In genomic region chr14:105503918-105504692, GRCh38 we compare ENCODE assay signal across 1 cellular context.
TF ChIP-seq lines count a peak whose summit lies in the region.

No MANE protein-coding gene starts in this region.

TF ChIP-seq in HepG2, 621 proteins besides CTCF, POLR2A, EP300 and RAD21 (continued from another document and continues in another):
- TF ChIP-seq GMEB1 (CRISPR knock-in tag; IDR thresholded peaks at IDR 0.05; ENCODE audit: borderline replicate concordance) (no peak), ZNF547 (CRISPR knock-in tag; IDR thresholded peaks at IDR 0.05) (no peak), CENPX (CRISPR knock-in tag; IDR thresholded peaks at IDR 0.05) (no peak), ZBTB4 (CRISPR knock-in tag; IDR thresholded peaks at IDR 0.05; ENCODE audit: borderline replicate concordance) (no peak), GATA4 (IDR thresholded peaks at IDR 0.05; ENCODE audit: borderline replicate concordance, low read depth) (no peak), ZNF33A (CRISPR knock-in tag; IDR thresholded peaks at IDR 0.05; ENCODE audit: borderline replicate concordance) (no peak), ZNF577 (CRISPR knock-in tag; IDR thresholded peaks at IDR 0.05; ENCODE audit: borderline replicate concordance, low read depth) (no peak), ZNF761 (CRISPR knock-in tag; conservative IDR thresholded peaks at IDR 0.05) (no peak), DDIT3 (CRISPR knock-in tag; IDR thresholded peaks at IDR 0.05) (no peak), KLF9 (CRISPR knock-in tag; IDR thresholded peaks at IDR 0.05; ENCODE audit: low read depth) (no peak), ZNF331 (CRISPR knock-in tag; IDR thresholded peaks at IDR 0.05) (no peak), ZNF3 (CRISPR knock-in tag; IDR thresholded peaks at IDR 0.05) (no peak), TMF1 (CRISPR knock-in tag; IDR thresholded peaks at IDR 0.05; ENCODE audit: low read depth) (no peak), ZNF263 (CRISPR knock-in tag; IDR thresholded peaks at IDR 0.05) (peak; percentile 59; the same call in 1 of the 2 replicates), CENPBD1 (CRISPR knock-in tag; IDR thresholded peaks at IDR 0.05; ENCODE audit: borderline replicate concordance, low read depth) (no peak), ZMYM3 (CRISPR knock-in tag; IDR thresholded peaks at IDR 0.05) (peak; percentile 55; the same call in 1 of the 2 replicates), EHMT2 (IDR thresholded peaks at IDR 0.05; ENCODE audit: borderline replicate concordance, low read depth, low read length) (no peak), DMTF1 (CRISPR knock-in tag; IDR thresholded peaks at IDR 0.05) (no peak), ZNF446 (CRISPR knock-in tag; IDR thresholded peaks at IDR 0.05) (no peak), HIC2 (CRISPR knock-in tag; IDR thresholded peaks at IDR 0.05; ENCODE audit: low read depth) (no peak), ZNF749 (CRISPR knock-in tag; IDR thresholded peaks at IDR 0.05; ENCODE audit: borderline replicate concordance) (no peak), HIVEP1 (CRISPR knock-in tag; IDR thresholded peaks at IDR 0.05) (0 out of 2 replicates have a peak, but pooled peaks have one; percentile 27), WIZ (CRISPR knock-in tag; IDR thresholded peaks at IDR 0.05) (no peak), ZNF878 (CRISPR knock-in tag; IDR thresholded peaks at IDR 0.05) (no peak), UBTF (CRISPR knock-in tag; IDR thresholded peaks at IDR 0.05) (0 out of 2 replicates have a peak, but pooled peaks have one; percentile 16), ZBTB14 (CRISPR knock-in tag; IDR thresholded peaks at IDR 0.05) (no peak), ZNF276 (CRISPR knock-in tag; IDR thresholded peaks at IDR 0.05; ENCODE audit: low read depth) (no peak), GRHL1 (CRISPR knock-in tag; conservative IDR thresholded peaks at IDR 0.05) (no peak), ZNF382 (CRISPR knock-in tag; IDR thresholded peaks at IDR 0.05; ENCODE audit: borderline replicate concordance) (no peak), ZNF589 (CRISPR knock-in tag; conservative IDR thresholded peaks at IDR 0.05) (no peak), SIX4 (CRISPR knock-in tag; IDR thresholded peaks at IDR 0.05) (no peak), BCL3 (CRISPR knock-in tag; IDR thresholded peaks at IDR 0.05) (no peak), ZNF280B (CRISPR knock-in tag; IDR thresholded peaks at IDR 0.05; ENCODE audit: borderline replicate concordance) (0 out of 2 replicates have a peak, but pooled peaks have one; percentile 16), ZBTB7B (CRISPR knock-in tag; IDR thresholded peaks at IDR 0.05) (peak; percentile 34; the same call in 1 of the 2 replicates), TFDP1 (CRISPR knock-in tag; IDR thresholded peaks at IDR 0.05; ENCODE audit: borderline replicate concordance) (peak; percentile 26; the same call in 1 of the 2 replicates), ZNF850 (CRISPR knock-in tag; conservative IDR thresholded peaks at IDR 0.05) (no peak)
